32 cellular contexts compared by ENCODE assay signal in the genomic region with DNA sequence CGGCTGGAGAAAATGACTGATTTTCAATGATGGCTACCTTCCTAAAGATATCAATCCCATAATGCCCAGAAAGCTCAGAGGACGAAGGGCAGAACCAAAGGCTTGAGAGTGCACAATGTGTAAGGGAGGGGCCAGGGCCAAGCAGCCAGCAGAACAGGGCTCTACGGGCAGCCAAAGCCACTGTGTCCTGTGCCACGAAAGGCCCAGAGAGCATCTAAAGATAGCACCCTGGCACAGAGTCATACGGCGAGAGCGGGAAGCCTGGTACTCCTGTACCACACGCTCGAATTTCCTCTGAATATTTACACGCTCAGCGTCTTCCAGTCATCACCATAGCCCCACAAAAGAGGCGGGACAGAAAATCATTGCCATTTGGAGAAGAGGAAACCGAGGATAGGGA. TPM values are rescaled to one million over a fixed set of nuclear protein-coding genes. Genes with fewer than 3 reads are reported as not detected.
"Had no signal": no experiment of that assay in that cellular context is flagged by ENCODE, and none has a peak within 500 bp of the region (broad histone marks: within the 10 kb centered on the region; RNA-seq: fewer than 3 reads in every experiment).

No MANE protein-coding gene starts in this region.

- ATAC-seq: activated CD4-positive, CD25-positive, alpha-beta regulatory T cell treated with anti-CD3 and anti-CD28 coated beads, Interleukin-2, amount 50 U/mL, for 24 hours; stimulated activated naive B cell treated with anti-CD40 and anti-IgM and Interleukin-4, amounts not matched to agents 10 μg/mL and 1 μg/mL and 100 μg/mL, for 72 hours; upper lobe of right lung had no signal

- H3K4me1 Mint-ChIP-seq: activated naive CD8-positive, alpha-beta T cell treated with anti-CD3 and anti-CD28 coated beads, Interleukin-2, amount 10 ng/mL, durations not matched to agents 7 days and 5 days; naive B cell; stimulated activated naive B cell treated with anti-CD40 and anti-IgM and Interleukin-4, amounts not matched to agents 10 μg/mL and 1 μg/mL and 100 μg/mL, for 72 hours had no signal

- H3K4me3 ChIP-seq: ascending aorta, cardiac muscle cell, sigmoid colon, smooth muscle cell, stomach, thyroid gland, upper lobe of right lung had no signal

- H3K27ac ChIP-seq: ascending aorta, cardiac muscle cell, epithelial cell of prostate, sigmoid colon, stomach, thyroid gland, upper lobe of right lung, WERI-Rb-1 had no signal

- H3K4me1 ChIP-seq: ascending aorta, upper lobe of right lung had no signal

- H3K9me3 ChIP-seq: ascending aorta, SK-N-SH, thyroid gland had no signal

- H3K36me3 ChIP-seq: ascending aorta, cardiac muscle cell, sigmoid colon, stomach, thyroid gland, upper lobe of right lung, WERI-Rb-1 had no signal

- H3K27ac Mint-ChIP-seq: activated naive CD4-positive, alpha-beta T cell treated with anti-CD3 and anti-CD28 coated beads for 36 hours; activated naive CD8-positive, alpha-beta T cell treated with anti-CD3 and anti-CD28 coated beads, Interleukin-2, amount 10 ng/mL, durations not matched to agents 7 days and 5 days; activated T-helper 1 cell treated with anti-CD3 and anti-CD28 coated beads, Interleukin-12 subunit alpha, Interleukin-12 subunit beta, Interleukin-2, Interleukin-4 antibody, amounts not matched to agents 30 ng/mL and 10 ng/mL and 1 ng/mL, durations not matched to agents 14 hours and 24 hours and 36 hours; brain; mesothelial cell of epicardium; stimulated activated naive B cell treated with anti-CD40 and anti-IgM and Interleukin-4, amounts not matched to agents 10 μg/mL and 1 μg/mL and 100 μg/mL, for 72 hours; T-helper 1 cell treated with Interleukin-12 subunit alpha and Interleukin-12 subunit beta and Interleukin-4 antibody, amounts not matched to agents 30 μg/mL and 1 μg/mL, for 36 hours had no signal

- H3K27me3 ChIP-seq: ascending aorta, cardiac muscle cell, sigmoid colon, stomach, thyroid gland, upper lobe of right lung had no signal

- H3K4me3 Mint-ChIP-seq: activated naive CD4-positive, alpha-beta T cell treated with anti-CD3 and anti-CD28 coated beads for 36 hours; activated naive CD8-positive, alpha-beta T cell treated with anti-CD3 and anti-CD28 coated beads, Interleukin-2, amount 10 ng/mL, durations not matched to agents 7 days and 5 days; activated T-helper 1 cell treated with anti-CD3 and anti-CD28 coated beads, Interleukin-12 subunit alpha, Interleukin-12 subunit beta, Interleukin-2, Interleukin-4 antibody, amounts not matched to agents 30 ng/mL and 10 ng/mL and 1 ng/mL, durations not matched to agents 14 hours and 24 hours and 36 hours; brain; mesothelial cell of epicardium; naive B cell; stimulated activated naive B cell treated with anti-CD40 and anti-IgM and Interleukin-4, amounts not matched to agents 10 μg/mL and 1 μg/mL and 100 μg/mL, for 72 hours; T-helper 1 cell treated with Interleukin-12 subunit alpha and Interleukin-12 subunit beta and Interleukin-4 antibody, amounts not matched to agents 30 μg/mL and 1 μg/mL, for 36 hours had no signal

- DNase-seq: activated CD4-positive, alpha-beta T cell treated with anti-CD3 and anti-CD28 coated beads for 48 hours; activated CD4-positive, alpha-beta T cell treated with anti-CD3 and anti-CD28 coated beads, Interleukin-2, amount 50 U/mL, for 48 hours; activated CD8-positive, alpha-beta memory T cell treated with anti-CD3 and anti-CD28 coated beads for 24 hours; activated effector memory CD4-positive, alpha-beta T cell treated with anti-CD3 and anti-CD28 coated beads, Interleukin-2, amount 50 U/mL, for 16 hours; activated naive CD4-positive, alpha-beta T cell treated with anti-CD3 and anti-CD28 coated beads for 36 hours; activated naive CD8-positive, alpha-beta T cell treated with anti-CD3 and anti-CD28 coated beads, Interleukin-2, amount 10 ng/mL, durations not matched to agents 7 days and 5 days; dermis blood vessel endothelial cell; effector CD8-positive, alpha-beta T cell; naive B cell; occipital lobe; posterior cingulate gyrus; sigmoid colon; SK-N-SH; stimulated activated CD4-positive, alpha-beta T cell treated with anti-CD3 and anti-CD28 coated beads, Interleukin-1b, Interleukin-23, amount 100 ng/mL, for 48 hours; stimulated activated naive B cell treated with anti-CD40 and anti-IgM and Interleukin-4, amounts not matched to agents 10 μg/mL and 1 μg/mL and 100 μg/mL, for 72 hours; stomach; SW 1271; T-helper 9 cell; thyroid gland; upper lobe of right lung; WERI-Rb-1 had no signal

- H3K36me3 Mint-ChIP-seq: mesothelial cell of epicardium; naive B cell; stimulated activated naive B cell treated with anti-CD40 and anti-IgM and Interleukin-4, amounts not matched to agents 10 μg/mL and 1 μg/mL and 100 μg/mL, for 72 hours had no signal

RNA-seq across cellular contexts. Expression of a gene that starts 39.5 kb away (rescaled TPM):
- total RNA-seq: activated naive CD4-positive, alpha-beta T cell treated with anti-CD3 and anti-CD28 coated beads for 36 hours; activated naive CD8-positive, alpha-beta T cell treated with anti-CD3 and anti-CD28 coated beads, Interleukin-2, amount 10 ng/mL, durations not matched to agents 7 days and 5 days; activated T-helper 1 cell treated with anti-CD3 and anti-CD28 coated beads, Interleukin-12 subunit alpha, Interleukin-12 subunit beta, Interleukin-2, Interleukin-4 antibody, amounts not matched to agents 30 ng/mL and 10 ng/mL and 1 ng/mL, durations not matched to agents 14 hours and 24 hours and 36 hours; ascending aorta; dermis blood vessel endothelial cell; lower leg skin; mesothelial cell of epicardium; renal cortical epithelial cell; smooth muscle cell; stomach; upper lobe of right lung had no signal
- polyA plus RNA-seq: SK-N-SH, smooth muscle cell, stomach had no signal
